In genomic region chr12:123149828-123150272, GRCh38 we compare ENCODE assay signal across 1 cellular context.
TF ChIP-seq lines count a peak whose summit lies in the region.

No MANE protein-coding gene starts in this region.

TF ChIP-seq in WTC11, 78 proteins besides CTCF, POLR2A, EP300 and RAD21 (continued from another document):
- TF ChIP-seq SOX15 (CRISPR knock-in tag; IDR thresholded peaks at IDR 0.05) (no peak), ZNF425 (CRISPR knock-in tag; conservative IDR thresholded peaks at IDR 0.05) (no peak)
- TF ChIP-seq, protein P1, sequence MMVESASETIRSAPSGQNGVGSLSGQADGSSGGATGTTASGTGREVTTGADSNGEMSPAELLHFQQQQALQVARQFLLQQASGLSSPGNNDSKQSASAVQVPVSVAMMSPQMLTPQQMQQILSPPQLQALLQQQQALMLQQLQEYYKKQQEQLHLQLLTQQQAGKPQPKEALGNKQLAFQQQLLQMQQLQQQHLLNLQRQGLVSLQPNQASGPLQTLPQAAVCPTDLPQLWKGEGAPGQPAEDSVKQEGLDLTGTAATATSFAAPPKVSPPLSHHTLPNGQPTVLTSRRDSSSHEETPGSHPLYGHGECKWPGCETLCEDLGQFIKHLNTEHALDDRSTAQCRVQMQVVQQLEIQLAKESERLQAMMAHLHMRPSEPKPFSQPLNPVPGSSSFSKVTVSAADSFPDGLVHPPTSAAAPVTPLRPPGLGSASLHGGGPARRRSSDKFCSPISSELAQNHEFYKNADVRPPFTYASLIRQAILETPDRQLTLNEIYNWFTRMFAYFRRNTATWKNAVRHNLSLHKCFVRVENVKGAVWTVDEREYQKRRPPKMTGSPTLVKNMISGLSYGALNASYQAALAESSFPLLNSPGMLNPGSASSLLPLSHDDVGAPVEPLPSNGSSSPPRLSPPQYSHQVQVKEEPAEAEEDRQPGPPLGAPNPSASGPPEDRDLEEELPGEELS (CRISPR knock-in tag; IDR thresholded peaks at IDR 0.05), result no peak
- TF ChIP-seq, protein P2, sequence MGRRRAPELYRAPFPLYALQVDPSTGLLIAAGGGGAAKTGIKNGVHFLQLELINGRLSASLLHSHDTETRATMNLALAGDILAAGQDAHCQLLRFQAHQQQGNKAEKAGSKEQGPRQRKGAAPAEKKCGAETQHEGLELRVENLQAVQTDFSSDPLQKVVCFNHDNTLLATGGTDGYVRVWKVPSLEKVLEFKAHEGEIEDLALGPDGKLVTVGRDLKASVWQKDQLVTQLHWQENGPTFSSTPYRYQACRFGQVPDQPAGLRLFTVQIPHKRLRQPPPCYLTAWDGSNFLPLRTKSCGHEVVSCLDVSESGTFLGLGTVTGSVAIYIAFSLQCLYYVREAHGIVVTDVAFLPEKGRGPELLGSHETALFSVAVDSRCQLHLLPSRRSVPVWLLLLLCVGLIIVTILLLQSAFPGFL (CRISPR knock-in tag; IDR thresholded peaks at IDR 0.05; ENCODE audit: borderline replicate concordance), result no peak
